Comparison of ENCODE assay signal across 19 cellular contexts in genomic region chr10:17713758-17714157, GRCh38. TPM values are rescaled to one million over a fixed set of nuclear protein-coding genes. Genes with fewer than 3 reads are reported as not detected.
DNase-seq lines count a peak whose midpoint lies in the region; ATAC-seq and TF ChIP-seq lines count a peak whose summit lies in the region.
"Had no signal": no experiment of that assay in that cellular context is flagged by ENCODE, and none has a peak within 500 bp of the region (broad histone marks: within the 10 kb centered on the region; RNA-seq: fewer than 3 reads in every experiment).

No MANE protein-coding gene starts in this region.

- ATAC-seq in WTC11: no peak
- ATAC-seq in activated CD8-positive, alpha-beta T cell treated with anti-CD3 and anti-CD28 coated beads, Interleukin-2, amount 10 ng/mL, durations not matched to agents 7 days and 5 days: no peak
- no peak for ATAC-seq in GM21786 (IDR thresholded peaks at IDR 0.05; ENCODE audit: unreplicated experiment)
- no peak for ATAC-seq in HG03432 (IDR thresholded peaks at IDR 0.05; ENCODE audit: unreplicated experiment)
- ATAC-seq: A549 had no signal

- H3K36me3 ChIP-seq in neural progenitor cell: peaks cover 25% of the 10 kb centered on the region

- no peaks in the 10 kb centered on the region for H3K79me2 ChIP-seq in neural progenitor cell (ENCODE audit: low read depth)

- peaks cover 5% of the 10 kb centered on the region for H4K20me1 ChIP-seq in neural progenitor cell (ENCODE audit: low read depth)

- no peaks in the 10 kb centered on the region for H3K27me3 ChIP-seq in neural progenitor cell

- H3K27ac Mint-ChIP-seq in WTC11: peak overlapping the region; percentile 31; the same call in 1 of the 2 replicates
- peak overlapping the region; percentile 59 for H3K27ac Mint-ChIP-seq in glutamatergic neuron (ENCODE audit: unreplicated experiment)
- H3K27ac Mint-ChIP-seq in neural progenitor cell: peak overlapping the region; percentile 84
- H3K27ac Mint-ChIP-seq in activated CD8-positive, alpha-beta T cell treated with anti-CD3 and anti-CD28 coated beads, Interleukin-2, amount 10 ng/mL, durations not matched to agents 7 days and 5 days: no peak overlapping the region
- H3K27ac Mint-ChIP-seq: HFFc6 had no signal

- no peak for TF ChIP-seq CTCF in WTC11 (IDR thresholded peaks at IDR 0.05)
- TF ChIP-seq CTCF in glutamatergic neuron (IDR thresholded peaks at IDR 0.05; ENCODE audit: partially characterized antibody, unreplicated experiment): no peak
- TF ChIP-seq CTCF in neural progenitor cell (IDR thresholded peaks at IDR 0.05): no peak

- no peak overlapping the region for H3K4me3 ChIP-seq in neural progenitor cell
- H3K4me3 ChIP-seq: A549, HAP-1 had no signal

- H3K4me1 Mint-ChIP-seq in WTC11 (peaks cover 9% of the 10 kb centered on the region), glutamatergic neuron (ENCODE audit: low read depth, unreplicated experiment) (peaks cover 15% of the 10 kb centered on the region), neural progenitor cell (peaks cover 25% of the 10 kb centered on the region)
- no peaks in the 10 kb centered on the region for H3K4me1 Mint-ChIP-seq in activated CD8-positive, alpha-beta T cell treated with anti-CD3 and anti-CD28 coated beads, Interleukin-2, amount 10 ng/mL, durations not matched to agents 7 days and 5 days (ENCODE audit: low read depth)
- H3K4me1 Mint-ChIP-seq: CD4-positive, alpha-beta memory T cell had no signal

- H3K9me3 Mint-ChIP-seq in WTC11 (no peaks in the 10 kb centered on the region), glutamatergic neuron (ENCODE audit: unreplicated experiment) (peaks cover 2% of the 10 kb centered on the region), neural progenitor cell (no peaks in the 10 kb centered on the region)
- no peaks in the 10 kb centered on the region for H3K9me3 Mint-ChIP-seq in activated CD8-positive, alpha-beta T cell treated with anti-CD3 and anti-CD28 coated beads, Interleukin-2, amount 10 ng/mL, durations not matched to agents 7 days and 5 days (ENCODE audit: insufficient read depth)
- H3K9me3 Mint-ChIP-seq: HFFc6 had no signal

- H3K36me3 Mint-ChIP-seq in WTC11 (peaks cover 28% of the 10 kb centered on the region), glutamatergic neuron (ENCODE audit: unreplicated experiment) (peaks cover 5% of the 10 kb centered on the region), neural progenitor cell (peaks cover 27% of the 10 kb centered on the region)
- H3K36me3 Mint-ChIP-seq in activated CD8-positive, alpha-beta T cell treated with anti-CD3 and anti-CD28 coated beads, Interleukin-2, amount 10 ng/mL, durations not matched to agents 7 days and 5 days (ENCODE audit: low read depth): peaks cover 60% of the 10 kb centered on the region

- H3K27ac ChIP-seq in neural progenitor cell: no peak overlapping the region
- H3K27ac ChIP-seq: A549 had no signal

- H3K4me1 ChIP-seq in neural progenitor cell: peaks cover 10% of the 10 kb centered on the region
- H3K4me1 ChIP-seq: A549 had no signal

- H3K4me2 ChIP-seq in neural progenitor cell: no peak overlapping the region
- H3K4me2 ChIP-seq: A549 had no signal

- POLR2A ChIA-PET in WTC11 (lab: Charles Lee): no interaction called here
- POLR2A ChIA-PET in activated CD8-positive, alpha-beta T cell treated with anti-CD3 and anti-CD28 coated beads, Interleukin-2, amount 10 ng/mL, durations not matched to agents 7 days and 5 days (lab: Charles Lee): interaction anchor here (0.6 kb wide), 1 partner anchor 499 kb away, joined by 4 read pairs; no protein-coding TSS in a partner anchor

- no peak overlapping the region for H3K4me3 Mint-ChIP-seq in WTC11
- peak overlapping the region; percentile 93 for H3K4me3 Mint-ChIP-seq in glutamatergic neuron (ENCODE audit: unreplicated experiment)
- H3K4me3 Mint-ChIP-seq in neural progenitor cell: peak overlapping the region; percentile 60
- no peak overlapping the region for H3K4me3 Mint-ChIP-seq in activated CD8-positive, alpha-beta T cell treated with anti-CD3 and anti-CD28 coated beads, Interleukin-2, amount 10 ng/mL, durations not matched to agents 7 days and 5 days
- H3K4me3 Mint-ChIP-seq: CD4-positive, alpha-beta memory T cell; HFFc6 had no signal

- CTCF ChIA-PET in WTC11 (lab: Charles Lee): no interaction called here
- CTCF ChIA-PET in activated CD8-positive, alpha-beta T cell treated with anti-CD3 and anti-CD28 coated beads, Interleukin-2, amount 10 ng/mL, durations not matched to agents 7 days and 5 days (lab: Charles Lee): no interaction called here

- no peaks in the 10 kb centered on the region for H3K9me3 ChIP-seq in neural progenitor cell (ENCODE audit: low read depth)
- H3K9me3 ChIP-seq: A549, HAP-1 had no signal

- H3K27me3 Mint-ChIP-seq in WTC11 (ENCODE audit: low read depth): no peaks in the 10 kb centered on the region
- H3K27me3 Mint-ChIP-seq in glutamatergic neuron (ENCODE audit: unreplicated experiment): peaks cover 2% of the 10 kb centered on the region
- no peaks in the 10 kb centered on the region for H3K27me3 Mint-ChIP-seq in neural progenitor cell (ENCODE audit: insufficient read depth, low read depth)
- H3K27me3 Mint-ChIP-seq in activated CD8-positive, alpha-beta T cell treated with anti-CD3 and anti-CD28 coated beads, Interleukin-2, amount 10 ng/mL, durations not matched to agents 7 days and 5 days (ENCODE audit: low read depth): no peaks in the 10 kb centered on the region
- H3K27me3 Mint-ChIP-seq: CD4-positive, alpha-beta memory T cell had no signal

- no peak overlapping the region for H2AFZ ChIP-seq in neural progenitor cell (replicated peaks)

- H3F3A ChIP-seq in neural progenitor cell (ENCODE audit: low read depth): peaks cover 7% of the 10 kb centered on the region

- no peak overlapping the region for H3K9ac ChIP-seq in neural progenitor cell

- DNase-seq in WTC11 (ENCODE audit: low spot score) (no peak), glutamatergic neuron (no peak), neural progenitor cell (ENCODE audit: low spot score) (no peak)
- DNase-seq in activated CD8-positive, alpha-beta T cell treated with anti-CD3 and anti-CD28 coated beads, Interleukin-2, amount 10 ng/mL, durations not matched to agents 7 days and 5 days: no peak
- DNase-seq: 8988T; ACHN; Calu3; CD4-positive, alpha-beta memory T cell; COR-L47; DMS53; DMS79 treated with DMSO at 0.1 percent for 48 hours; GF-D8; GOT3; HFFc6 had no signal

TF ChIP-seq in WTC11, 78 proteins besides CTCF, POLR2A, EP300 and RAD21:
- TF ChIP-seq ATF3 (CRISPR knock-in tag; conservative IDR thresholded peaks at IDR 0.05): no peak
- no peak for TF ChIP-seq HMGA2 (CRISPR knock-in tag; IDR thresholded peaks at IDR 0.05)
- TF ChIP-seq MAX (CRISPR knock-in tag; IDR thresholded peaks at IDR 0.05): no peak
- no peak for TF ChIP-seq GTF2I (CRISPR knock-in tag; conservative IDR thresholded peaks at IDR 0.05)
- TF ChIP-seq E2F5 (CRISPR knock-in tag; IDR thresholded peaks at IDR 0.05): no peak
- TF ChIP-seq ZNF121 (CRISPR knock-in tag; IDR thresholded peaks at IDR 0.05): no peak
- TF ChIP-seq TP53 (CRISPR knock-in tag; IDR thresholded peaks at IDR 0.05): no peak
- TF ChIP-seq CDX4 (CRISPR knock-in tag; IDR thresholded peaks at IDR 0.05; ENCODE audit: borderline replicate concordance): no peak
- no peak for TF ChIP-seq JUN (CRISPR knock-in tag; IDR thresholded peaks at IDR 0.05)
- TF ChIP-seq CREM (CRISPR knock-in tag; IDR thresholded peaks at IDR 0.05): no peak
- TF ChIP-seq SP1 (CRISPR knock-in tag; conservative IDR thresholded peaks at IDR 0.05): no peak
- TF ChIP-seq RELA (CRISPR knock-in tag; IDR thresholded peaks at IDR 0.05; ENCODE audit: borderline replicate concordance): no peak

RNA-seq across cellular contexts. Expression of gene TMEM236, which starts 38.2 kb away (rescaled TPM):
- total RNA-seq in WTC11 (2021) (0.04 TPM in 1 of 3 replicates, not detected in the others), glutamatergic neuron (ENCODE audit: unreplicated experiment) (0.07 TPM), neural progenitor cell (ENCODE audit: low replicate concordance) (0.06 TPM in 1 of 2 replicates, not detected in the other)
- total RNA-seq in activated CD8-positive, alpha-beta T cell treated with anti-CD3 and anti-CD28 coated beads, Interleukin-2, amount 10 ng/mL, durations not matched to agents 7 days and 5 days: under 1 TPM in 1 of 2 experiments, not detected in 1; 0.13 TPM
- total RNA-seq: G401 had no signal

Comparison
In these comparisons a context has a peak if more than half of its experiments do, and no peak if none do; other contexts are left out.
1. H3K4me3 Mint-ChIP-seq: peak in glutamatergic neuron (single experiment) and neural progenitor cell (single experiment); none in WTC11 (single experiment) and activated CD8-positive, alpha-beta T cell treated with anti-CD3 and anti-CD28 coated beads, Interleukin-2, amount 10 ng/mL, durations not matched to agents 7 days and 5 days (single experiment).